Comparison of ENCODE assay signal across 10 cellular contexts in the genomic region with DNA sequence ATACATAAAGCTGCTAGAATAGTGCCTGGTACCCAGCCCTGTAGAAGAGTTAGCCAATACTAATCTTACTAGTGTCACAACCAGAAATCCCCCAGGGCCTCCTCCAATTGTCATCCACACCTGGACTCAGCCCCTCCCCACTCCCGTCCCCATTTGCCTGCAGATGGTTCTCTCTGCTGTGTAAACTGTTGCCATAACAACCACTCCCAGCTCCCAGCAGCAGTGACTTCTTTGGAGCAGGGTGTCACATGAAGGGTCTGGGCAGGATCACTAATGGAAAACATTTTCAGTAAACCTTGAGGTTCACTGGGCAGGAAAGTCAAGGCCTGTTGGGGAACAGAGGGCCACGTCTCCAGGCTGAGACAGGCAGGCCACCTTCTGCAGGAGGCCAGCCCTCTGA.
DNase-seq lines count a peak whose midpoint lies in the region; ATAC-seq, FAIRE-seq and TF ChIP-seq lines count a peak whose summit lies in the region.
"Had no signal": no experiment of that assay in that cellular context is flagged by ENCODE, and none has a peak within 500 bp of the region (broad histone marks: within the 10 kb centered on the region; RNA-seq: fewer than 3 reads in every experiment).

No MANE protein-coding gene starts in this region.

- ATAC-seq in K562 (peak; percentile 4), HG03135 (IDR thresholded peaks at IDR 0.05; ENCODE audit: unreplicated experiment) (no peak)

- peak overlapping the region; percentile 74; the same call in 1 of the 2 replicates for H2AFZ ChIP-seq in K562 (ENCODE audit: low read depth, low read length)

- intact Hi-C loops in K562 (cut with micrococcal nuclease) (loop anchor here (2.0 kb wide), 1 partner anchor 46 kb away; no protein-coding TSS in a partner anchor), lower leg skin (cut with DNase I; ENCODE audit: low total_unique reads) (no loop called here)

- 0 out of 2 replicates have a peak, but pooled peaks cover 2% of the 10 kb centered on the region for H3K9me3 ChIP-seq in K562 (replicated peaks; ENCODE audit: control insufficient read depth, insufficient read depth, low read depth, low read length)

- H3K4me3 ChIP-seq in K562 = no peak overlapping the region
- no peak overlapping the region for H3K4me3 ChIP-seq in lower leg skin (ENCODE audit: low read depth, poor library complexity, severe bottlenecking)
- H3K4me3 ChIP-seq: left lung had no signal

- FAIRE-seq in K562 (lab: Jason Lieb, UNC) = no peak

- H3K4me3 Mint-ChIP-seq in activated naive CD4-positive, alpha-beta T cell treated with anti-CD3 and anti-CD28 coated beads, Interleukin-2, amount 10 ng/mL, durations not matched to agents 7 days and 5 days = no peak overlapping the region

- no peak for TF ChIP-seq RAD21 in K562 (CRISPR knock-in tag; conservative IDR thresholded peaks at IDR 0.05 in 1 of 2, IDR thresholded peaks at IDR 0.05 in 1 of 2)

- H3K27me3 Mint-ChIP-seq in activated naive CD4-positive, alpha-beta T cell treated with anti-CD3 and anti-CD28 coated beads, Interleukin-2, amount 10 ng/mL, durations not matched to agents 7 days and 5 days = peaks cover 31% of the 10 kb centered on the region

- no peaks in the 10 kb centered on the region for H3K9me3 Mint-ChIP-seq in activated naive CD4-positive, alpha-beta T cell treated with anti-CD3 and anti-CD28 coated beads, Interleukin-2, amount 10 ng/mL, durations not matched to agents 7 days and 5 days

- TF ChIP-seq CTCF in K562 (IDR thresholded peaks at IDR 0.05 in 2 of 3, conservative IDR thresholded peaks at IDR 0.05 in 1 of 3; ENCODE audit: insufficient read depth in 2 of 3, low read depth in 1 of 3, low read length in 3 of 3) (no peak), lower leg skin (IDR thresholded peaks at IDR 0.05) (no peak)

- H4K20me1 ChIP-seq in K562 (replicated peaks; ENCODE audit: control insufficient read depth, insufficient read depth, low read length) = no peaks in the 10 kb centered on the region

- in situ Hi-C loops in K562 (cut with MboI) = no loop called here

- H3K27ac Mint-ChIP-seq in activated naive CD4-positive, alpha-beta T cell treated with anti-CD3 and anti-CD28 coated beads, Interleukin-2, amount 10 ng/mL, durations not matched to agents 7 days and 5 days = no peak overlapping the region

- no peaks in the 10 kb centered on the region for H3K36me3 ChIP-seq in K562 (ENCODE audit: control insufficient read depth, insufficient read depth, low read length)
- H3K36me3 ChIP-seq: left lung had no signal

- H3K4me1 Mint-ChIP-seq in activated naive CD4-positive, alpha-beta T cell treated with anti-CD3 and anti-CD28 coated beads, Interleukin-2, amount 10 ng/mL, durations not matched to agents 7 days and 5 days = no peaks in the 10 kb centered on the region

- H3K9ac ChIP-seq in K562 (ENCODE audit: insufficient read depth in 1 of 2, low read depth in 2 of 2, low read length in 2 of 2) = no peak overlapping the region

- H3K36me3 Mint-ChIP-seq in activated naive CD4-positive, alpha-beta T cell treated with anti-CD3 and anti-CD28 coated beads, Interleukin-2, amount 10 ng/mL, durations not matched to agents 7 days and 5 days = no peaks in the 10 kb centered on the region

- TF ChIP-seq POLR2A in K562 (conservative IDR thresholded peaks at IDR 0.05) (no peak), lower leg skin (IDR thresholded peaks at IDR 0.05) (no peak)

- POLR2A ChIA-PET in K562 (lab: Yijun Ruan, JAX) = interaction anchor here (0.6 to 1.6 kb wide), 9 partner anchors 10 to 243 kb away, joined by 3 to 5 read pairs (median 3); no protein-coding TSS in a partner anchor

- no TSS peak for BruUV-seq in K562 (replicated peaks; lab: Mats Ljungman, UMichigan)

- no peak overlapping the region for H3K4me2 ChIP-seq in K562 (ENCODE audit: insufficient read depth, low read length)

- DNase-seq in D341Med (ENCODE audit: low spot score) (peak; percentile 77), NCI-H2029 treated with DMSO at 0.1 percent for 48 hours (lab: John Stamatoyannopoulos, UW) (peak; percentile 84), K562 (ENCODE audit: extremely low read depth in 1 of 4, low spot score in 3 of 4) (peak; percentile 27 to 48 (median 35)), myocyte (ENCODE audit: low read depth) (peak; percentile 69), lower leg skin (ENCODE audit: low spot score in 2 of 2) (no peak)
- DNase-seq in activated naive CD4-positive, alpha-beta T cell (lab: John Stamatoyannopoulos, UW) = no peak
- no peak for DNase-seq in activated naive CD4-positive, alpha-beta T cell treated with anti-CD3 and anti-CD28 coated beads, Interleukin-2, amount 10 ng/mL, durations not matched to agents 7 days and 5 days
- DNase-seq: T-helper 1 cell had no signal

- H3K9me1 ChIP-seq in K562 (ENCODE audit: control insufficient read depth, insufficient read depth, low read length) = no peaks in the 10 kb centered on the region

- WGBS in K562 (ENCODE audit: insufficient coverage, low coverage, missing lambda C conversion rate) = 33% methylated on average over 2 of the region's 2 CpGs
- WGBS in lower leg skin, 2 donors = 45 to 51% methylated on average over 2 of the region's 2 CpGs

- TF ChIP-seq EP300 in K562 (IDR thresholded peaks at IDR 0.05; ENCODE audit: low read length) = no peak

- no peak overlapping the region for H3K27ac ChIP-seq in K562 (ENCODE audit: extremely low read depth, low read depth, low read length)
- H3K27ac ChIP-seq: left lung had no signal

- H3K79me2 ChIP-seq in K562 (ENCODE audit: control insufficient read depth, insufficient read depth, low read length) = no peaks in the 10 kb centered on the region

- CTCF ChIA-PET in K562 (lab: Yijun Ruan, JAX; ENCODE audit: low intra/inter-chr PET ratio) = interaction anchor here (0.5 to 7.0 kb wide), 3 partner anchors 112 to 172 kb away, joined by 4 to 138 read pairs (median 27); no protein-coding TSS in a partner anchor
- CTCF ChIA-PET in activated naive CD4-positive, alpha-beta T cell treated with anti-CD3 and anti-CD28 coated beads, Interleukin-2, amount 10 ng/mL, durations not matched to agents 7 days and 5 days (lab: Charles Lee) = interaction anchor here (0.8 to 12.9 kb wide), 7 partner anchors 10 to 221 kb away, joined by 3 to 250 read pairs (median 13); no protein-coding TSS in a partner anchor

- H3K4me1 ChIP-seq in K562 (replicated peaks in 1 of 2; ENCODE audit: control insufficient read depth in 2 of 2, insufficient read depth in 2 of 2, low read length in 2 of 2) = peaks cover 11 to 20% of the 10 kb centered on the region in 2 experiments

- no peaks in the 10 kb centered on the region for H3K27me3 ChIP-seq in K562 (ENCODE audit: control insufficient read depth in 2 of 2, insufficient read depth in 2 of 2, low read length in 2 of 2)
- H3K27me3 ChIP-seq: left lung had no signal

TF ChIP-seq in K562, 482 proteins besides CTCF, POLR2A, EP300 and RAD21:
- no peak for TF ChIP-seq HOXB6 (CRISPR knock-in tag; IDR thresholded peaks at IDR 0.05; ENCODE audit: borderline replicate concordance)
- 0 out of 2 replicates have a peak, but pooled peaks have one; percentile 27 for TF ChIP-seq ZNF589 (CRISPR knock-in tag; IDR thresholded peaks at IDR 0.05; ENCODE audit: low read depth)
- TF ChIP-seq POLR2B (IDR thresholded peaks at IDR 0.05; ENCODE audit: low read depth, partially characterized antibody) = no peak
- TF ChIP-seq RFX1 (IDR thresholded peaks at IDR 0.05) = peak; percentile 95
- TF ChIP-seq, protein P1, sequence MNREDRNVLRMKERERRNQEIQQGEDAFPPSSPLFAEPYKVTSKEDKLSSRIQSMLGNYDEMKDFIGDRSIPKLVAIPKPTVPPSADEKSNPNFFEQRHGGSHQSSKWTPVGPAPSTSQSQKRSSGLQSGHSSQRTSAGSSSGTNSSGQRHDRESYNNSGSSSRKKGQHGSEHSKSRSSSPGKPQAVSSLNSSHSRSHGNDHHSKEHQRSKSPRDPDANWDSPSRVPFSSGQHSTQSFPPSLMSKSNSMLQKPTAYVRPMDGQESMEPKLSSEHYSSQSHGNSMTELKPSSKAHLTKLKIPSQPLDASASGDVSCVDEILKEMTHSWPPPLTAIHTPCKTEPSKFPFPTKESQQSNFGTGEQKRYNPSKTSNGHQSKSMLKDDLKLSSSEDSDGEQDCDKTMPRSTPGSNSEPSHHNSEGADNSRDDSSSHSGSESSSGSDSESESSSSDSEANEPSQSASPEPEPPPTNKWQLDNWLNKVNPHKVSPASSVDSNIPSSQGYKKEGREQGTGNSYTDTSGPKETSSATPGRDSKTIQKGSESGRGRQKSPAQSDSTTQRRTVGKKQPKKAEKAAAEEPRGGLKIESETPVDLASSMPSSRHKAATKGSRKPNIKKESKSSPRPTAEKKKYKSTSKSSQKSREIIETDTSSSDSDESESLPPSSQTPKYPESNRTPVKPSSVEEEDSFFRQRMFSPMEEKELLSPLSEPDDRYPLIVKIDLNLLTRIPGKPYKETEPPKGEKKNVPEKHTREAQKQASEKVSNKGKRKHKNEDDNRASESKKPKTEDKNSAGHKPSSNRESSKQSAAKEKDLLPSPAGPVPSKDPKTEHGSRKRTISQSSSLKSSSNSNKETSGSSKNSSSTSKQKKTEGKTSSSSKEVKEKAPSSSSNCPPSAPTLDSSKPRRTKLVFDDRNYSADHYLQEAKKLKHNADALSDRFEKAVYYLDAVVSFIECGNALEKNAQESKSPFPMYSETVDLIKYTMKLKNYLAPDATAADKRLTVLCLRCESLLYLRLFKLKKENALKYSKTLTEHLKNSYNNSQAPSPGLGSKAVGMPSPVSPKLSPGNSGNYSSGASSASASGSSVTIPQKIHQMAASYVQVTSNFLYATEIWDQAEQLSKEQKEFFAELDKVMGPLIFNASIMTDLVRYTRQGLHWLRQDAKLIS (CRISPR knock-in tag; IDR thresholded peaks at IDR 0.05) = no peak
- peak; percentile 90; the same call in 1 of the 2 replicates for TF ChIP-seq MYNN (IDR thresholded peaks at IDR 0.05)
- TF ChIP-seq MYNN (CRISPR knock-in tag; IDR thresholded peaks at IDR 0.05) = peak; percentile 68; the same call in 1 of the 2 replicates
- peak in 1 of 2 experiments; percentile 61; a peak in 1 of 4 replicates for TF ChIP-seq CSDE1 (IDR thresholded peaks at IDR 0.05)
- 0 out of 2 replicates have a peak, but pooled peaks have one; percentile 21 for TF ChIP-seq FOXP1 (CRISPR knock-in tag; IDR thresholded peaks at IDR 0.05)
- TF ChIP-seq FOXJ2 (tag; IDR thresholded peaks at IDR 0.05) = peak; percentile 97
- TF ChIP-seq ZNF124 (CRISPR knock-in tag; IDR thresholded peaks at IDR 0.05) = no peak
- 0 out of 2 replicates have a peak, but pooled peaks have one; percentile 8 for TF ChIP-seq JUN (IDR thresholded peaks at IDR 0.05; ENCODE audit: borderline replicate concordance, low read depth, low read length)
- no peak for TF ChIP-seq JUN (CRISPR knock-in tag; IDR thresholded peaks at IDR 0.05; ENCODE audit: borderline replicate concordance)
- TF ChIP-seq RCOR1 (IDR thresholded peaks at IDR 0.05; ENCODE audit: borderline replicate concordance in 1 of 2, low read depth in 2 of 2, low read length in 2 of 2) = peak in 1 of 2 experiments; percentile 45; a peak in 1 of 4 replicates
- TF ChIP-seq BMI1 (IDR thresholded peaks at IDR 0.05; ENCODE audit: low read length) = peak; percentile 71
- TF ChIP-seq RFX5 (IDR thresholded peaks at IDR 0.05; ENCODE audit: low read depth, low read length) = 0 out of 2 replicates have a peak, but pooled peaks have one; percentile 35
TF ChIP-seq in K562: peak in this region for 10.

Comparison
In these comparisons a context has a peak if more than half of its experiments do, and no peak if none do; other contexts are left out.
1. DNase-seq: peak in D341Med (single experiment), NCI-H2029 treated with DMSO at 0.1 percent for 48 hours (single experiment), K562 (4 of 4) and myocyte (single experiment); none in lower leg skin (0 of 2), activated naive CD4-positive, alpha-beta T cell (0 of 4) and activated naive CD4-positive, alpha-beta T cell treated with anti-CD3 and anti-CD28 coated beads, Interleukin-2, amount 10 ng/mL, durations not matched to agents 7 days and 5 days (single experiment).